Comparison of ENCODE assay signal across 8 cellular contexts in genomic region chr19:1355974-1356865, GRCh38. TPM values are rescaled to one million over a fixed set of nuclear protein-coding genes. Genes with fewer than 3 reads are reported as not detected.
DNase-seq lines count a peak whose midpoint lies in the region; ATAC-seq and TF ChIP-seq lines count a peak whose summit lies in the region.

No MANE protein-coding gene starts in this region.

- H3K27ac ChIP-seq in ascending aorta (peak overlapping the region; percentile 88 to 90), tibial artery (peak overlapping the region; percentile 94 to 96)

- H3K4me1 Mint-ChIP-seq in activated CD4-positive, alpha-beta T cell treated with anti-CD3 and anti-CD28 coated beads, Interleukin-2, amount 10 ng/mL, durations not matched to agents 24 days and 14 days, result peaks cover 6% of the 10 kb centered on the region

- H3K4me1 ChIP-seq in ascending aorta (peaks cover 3 to 28% of the 10 kb centered on the region in 2 donors), tibial artery (peaks cover 0 to 39% (median 34%) of the 10 kb centered on the region in 4 donors)

- H3K27me3 ChIP-seq in ascending aorta, result no peaks in the 10 kb centered on the region
- H3K27me3 ChIP-seq in tibial artery, result no peaks in the 10 kb centered on the region

- H3K36me3 Mint-ChIP-seq in activated CD4-positive, alpha-beta T cell treated with anti-CD3 and anti-CD28 coated beads, Interleukin-2, amount 10 ng/mL, durations not matched to agents 24 days and 14 days (ENCODE audit: low read depth), result peaks cover 17% of the 10 kb centered on the region

- H3K27ac Mint-ChIP-seq in activated CD4-positive, alpha-beta T cell treated with anti-CD3 and anti-CD28 coated beads, Interleukin-2, amount 10 ng/mL, durations not matched to agents 24 days and 14 days, result peak overlapping the region; percentile 79

- no peak for TF ChIP-seq CTCF in ascending aorta (IDR thresholded peaks at IDR 0.05)
- TF ChIP-seq CTCF in tibial artery (IDR thresholded peaks at IDR 0.05), result no peak

- H3K9me3 Mint-ChIP-seq in activated CD4-positive, alpha-beta T cell treated with anti-CD3 and anti-CD28 coated beads, Interleukin-2, amount 10 ng/mL, durations not matched to agents 24 days and 14 days, result no peaks in the 10 kb centered on the region

- H3K4me3 Mint-ChIP-seq in activated CD4-positive, alpha-beta T cell treated with anti-CD3 and anti-CD28 coated beads, Interleukin-2, amount 10 ng/mL, durations not matched to agents 24 days and 14 days, result peak overlapping the region; percentile 86

- intact Hi-C loops in activated CD4-positive, alpha-beta T cell treated with anti-CD3 and anti-CD28 coated beads, Interleukin-2, amount 10 ng/mL, durations not matched to agents 24 days and 14 days (cut with micrococcal nuclease), result loop anchor here (1.0 kb wide), 1 partner anchor 27 kb away; the partner anchor contains the start of gene NDUFS7
- intact Hi-C loops in ascending aorta (cut with DNase I) (loop anchor here (2.0 kb wide), 1 partner anchor 51 kb away; the partner anchor contains the start of gene DAZAP1), tibial artery (cut with DNase I; ENCODE audit: low total_unique reads) (loop anchor here (10.0 kb wide), 1 partner anchor 49 kb away; the partner anchor contains the start of genes DAZAP1 and GAMT)

- peak overlapping the region; percentile 85 to 98 for H3K4me3 ChIP-seq in ascending aorta
- peak overlapping the region; percentile 79 to 97 for H3K4me3 ChIP-seq in tibial artery

- ATAC-seq in left lobe of liver (peak; percentile 60), HG03342 (IDR thresholded peaks at IDR 0.05; ENCODE audit: unreplicated experiment) (no peak), HG02623 (IDR thresholded peaks at IDR 0.05; ENCODE audit: unreplicated experiment) (no peak)

- H3K36me3 ChIP-seq in ascending aorta (peaks cover 11 to 21% of the 10 kb centered on the region in 2 donors), tibial artery (peaks cover 12 to 30% (median 23%) of the 10 kb centered on the region in 3 donors)

- H3K9me3 ChIP-seq in ascending aorta (no peaks in the 10 kb centered on the region), tibial artery (no peaks in the 10 kb centered on the region)

- no peak for DNase-seq in activated CD4-positive, alpha-beta T cell treated with anti-CD3 and anti-CD28 coated beads, Interleukin-2, amount 10 ng/mL, durations not matched to agents 24 days and 14 days
- DNase-seq in activated CD4-positive, alpha-beta T cell treated with anti-CD3 and anti-CD28 coated beads for 48 hours, result no peak
- DNase-seq in ascending aorta (ENCODE audit: low spot score in 2 of 2) (no peak), left lobe of liver (ENCODE audit: low spot score) (peak; percentile 88), tibial artery (no peak)
- DNase-seq in activated effector memory CD4-positive, alpha-beta T cell treated with anti-CD3 and anti-CD28 coated beads, Interleukin-2, amount 50 U/mL, for 16 hours, result no peak

- H3K27me3 Mint-ChIP-seq in activated CD4-positive, alpha-beta T cell treated with anti-CD3 and anti-CD28 coated beads, Interleukin-2, amount 10 ng/mL, durations not matched to agents 24 days and 14 days, result no peaks in the 10 kb centered on the region

RNA-seq across cellular contexts. Expression of gene NDUFS7, which starts 27.5 kb away (rescaled TPM):
- total RNA-seq in activated CD4-positive, alpha-beta T cell treated with anti-CD3 and anti-CD28 coated beads, Interleukin-2, amount 10 ng/mL, durations not matched to agents 24 days and 14 days, result 108 and 110 TPM in 2 replicates
- total RNA-seq in ascending aorta (216 TPM), left lobe of liver (105 TPM)

RNA-seq across cellular contexts. Expression of gene GAMT, which starts 45.1 kb away (rescaled TPM):
- total RNA-seq in activated CD4-positive, alpha-beta T cell treated with anti-CD3 and anti-CD28 coated beads, Interleukin-2, amount 10 ng/mL, durations not matched to agents 24 days and 14 days, result 28.8 and 32.6 TPM in 2 replicates
- 56.4 TPM for total RNA-seq in ascending aorta
- total RNA-seq in left lobe of liver, result 214 TPM

RNA-seq across cellular contexts. Expression of gene DAZAP1, which starts 51.2 kb away (rescaled TPM):
- total RNA-seq in activated CD4-positive, alpha-beta T cell treated with anti-CD3 and anti-CD28 coated beads, Interleukin-2, amount 10 ng/mL, durations not matched to agents 24 days and 14 days, result 299 and 323 TPM in 2 replicates
- total RNA-seq in ascending aorta (15.8 TPM), left lobe of liver (48.1 TPM)
